ENCODE assay signal across 19 cellular contexts in the genomic region with DNA sequence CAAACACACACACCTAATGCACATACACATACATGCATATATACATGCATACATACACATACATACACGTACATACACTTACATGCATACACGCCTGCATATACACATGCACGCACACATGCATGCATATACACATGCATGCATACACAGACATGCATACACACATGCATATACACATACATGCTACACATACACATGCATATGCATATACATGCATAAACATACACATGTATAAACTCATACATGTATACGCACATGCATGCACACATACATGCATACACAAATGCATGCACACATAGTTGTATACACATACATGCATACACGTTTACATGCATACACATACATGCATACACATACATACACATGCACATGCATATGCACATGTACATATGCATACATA. TPM values are rescaled to one million over a fixed set of nuclear protein-coding genes. Genes with fewer than 3 reads are reported as not detected.
DNase-seq lines count a peak whose midpoint lies in the region; ATAC-seq, FAIRE-seq and TF ChIP-seq lines count a peak whose summit lies in the region.
"Had no signal": no experiment of that assay in that cellular context is flagged by ENCODE, and none has a peak within 500 bp of the region (broad histone marks: within the 10 kb centered on the region; RNA-seq: fewer than 3 reads in every experiment).

No MANE protein-coding gene starts in this region.

- BruUV-seq in HepG2 (replicated peaks; lab: Mats Ljungman, UMichigan): no TSS peak

- TF ChIP-seq CTCF in HepG2 (CRISPR knock-in tag; IDR thresholded peaks at IDR 0.05) (no peak), right lobe of liver (IDR thresholded peaks at IDR 0.05) (no peak), endodermal cell (conservative IDR thresholded peaks at IDR 0.05) (no peak)

- no peaks in the 10 kb centered on the region for H3K27me3 ChIP-seq in HepG2 (ENCODE audit: control insufficient read depth in 1 of 2, insufficient read depth in 2 of 2, low read length in 2 of 2)
- H3K27me3 ChIP-seq in right lobe of liver: no peaks in the 10 kb centered on the region
- H3K27me3 ChIP-seq in endodermal cell (ENCODE audit: control insufficient read depth, insufficient read depth, low read length, poor library complexity, severe bottlenecking): no peaks in the 10 kb centered on the region
- H3K27me3 ChIP-seq: BLaER1 had no signal

- H3K27me3 Mint-ChIP-seq in endodermal cell (ENCODE audit: insufficient read depth): peaks cover 4% of the 10 kb centered on the region
- H3K27me3 Mint-ChIP-seq: CD4-positive, alpha-beta memory T cell had no signal

- intact Hi-C loops in HepG2 (cut with micrococcal nuclease; ENCODE audit: unreplicated experiment): no loop called here
- intact Hi-C loops in right lobe of liver (cut with DNase I): no loop called here

- no peak overlapping the region for H3K4me3 ChIP-seq in HepG2 (replicated peaks in 1 of 3; ENCODE audit: insufficient read depth in 1 of 3, low read depth in 2 of 3, low read length in 3 of 3)
- H3K4me3 ChIP-seq in right lobe of liver: no peak overlapping the region
- H3K4me3 ChIP-seq in endodermal cell (ENCODE audit: low read length): no peak overlapping the region
- H3K4me3 ChIP-seq: BLaER1, HAP-1 had no signal

- peaks cover 1% of the 10 kb centered on the region for H3K4me1 Mint-ChIP-seq in endodermal cell

- H3K27ac Mint-ChIP-seq in endodermal cell: no peak overlapping the region
- H3K27ac Mint-ChIP-seq: CD4-positive, alpha-beta memory T cell had no signal

- no peaks in the 10 kb centered on the region for H4K20me1 ChIP-seq in HepG2 (ENCODE audit: insufficient read depth, low read length)
- H4K20me1 ChIP-seq: BLaER1 had no signal

- no peak overlapping the region for H3K4me3 Mint-ChIP-seq in endodermal cell
- H3K4me3 Mint-ChIP-seq: CD14-positive monocyte; CD4-positive, alpha-beta memory T cell had no signal

- H3K9me3 ChIP-seq in HepG2 (ENCODE audit: low read length): no peaks in the 10 kb centered on the region
- H3K9me3 ChIP-seq in right lobe of liver: no peaks in the 10 kb centered on the region
- H3K9me3 ChIP-seq in endodermal cell (ENCODE audit: control insufficient read depth, low read length): no peaks in the 10 kb centered on the region
- H3K9me3 ChIP-seq: BLaER1, HAP-1 had no signal

- H3K36me3 Mint-ChIP-seq in endodermal cell (ENCODE audit: low read depth): no peaks in the 10 kb centered on the region
- H3K36me3 Mint-ChIP-seq: CD4-positive, alpha-beta memory T cell had no signal

- H3K27ac ChIP-seq in HepG2 (ENCODE audit: extremely low read length, insufficient read depth, low read length) (no peak overlapping the region), right lobe of liver (no peak overlapping the region), endodermal cell (ENCODE audit: low read depth, low read length) (no peak overlapping the region)
- H3K27ac ChIP-seq: 22Rv1, BLaER1 had no signal

- 82% methylated on average over 5 of the region's 5 CpGs for WGBS in HepG2 (ENCODE audit: low lambda C conversion rate)
- 33% methylated on average over 3 of the region's 5 CpGs for WGBS in right lobe of liver (ENCODE audit: insufficient coverage, low coverage, low lambda C conversion rate, missing lambda C conversion rate)
- 51 to 57% methylated on average over 5 of the region's 5 CpGs for WGBS in endodermal cell (ENCODE audit: insufficient coverage in 1 of 2, insufficient read length in 1 of 2), 2 experiments

- TF ChIP-seq RAD21 in HepG2 (CRISPR knock-in tag; IDR thresholded peaks at IDR 0.05): no peak

- DNase-seq in HepG2 (ENCODE audit: low spot score): no peak
- no peak for DNase-seq in right lobe of liver
- no peak for DNase-seq in urothelium cell line (ENCODE audit: low spot score)
- DNase-seq in endodermal cell: no peak
- DNase-seq: CD4-positive, alpha-beta memory T cell; DMS153; DMS79; GDM1; GOT3; IMR-90; KBM-7 had no signal

- no peaks in the 10 kb centered on the region for H3K79me2 ChIP-seq in HepG2 (ENCODE audit: insufficient read depth, low read length)

- H3K9ac ChIP-seq in HepG2 (ENCODE audit: insufficient read depth, low read depth, low read length) (no peak overlapping the region), endodermal cell (ENCODE audit: extremely low read depth, low read length, poor library complexity, severe bottlenecking) (no peak overlapping the region)
- H3K9ac ChIP-seq: BLaER1 had no signal

- in situ Hi-C loops in HepG2 (cut with HindIII; ENCODE audit: extremely low pct_ligation_motif_present, low pct_unique_long_range_greater_than_20kb): no loop called here

- TF ChIP-seq POLR2A in HepG2 (IDR thresholded peaks at IDR 0.05; ENCODE audit: insufficient read depth in 1 of 2, low read depth in 2 of 2, low read length in 2 of 2): no peak
- TF ChIP-seq POLR2A in right lobe of liver (IDR thresholded peaks at IDR 0.05): no peak

- H3K36me3 ChIP-seq in HepG2 (replicated peaks in 1 of 2; ENCODE audit: control insufficient read depth in 1 of 2, insufficient read depth in 2 of 2, low read length in 2 of 2) (no peaks in the 10 kb centered on the region), right lobe of liver (no peaks in the 10 kb centered on the region), endodermal cell (ENCODE audit: control insufficient read depth, insufficient read depth, low read length) (no peaks in the 10 kb centered on the region)
- H3K36me3 ChIP-seq: BLaER1, HAP-1 had no signal

- POLR2A ChIA-PET in HepG2 (lab: Yijun Ruan, JAX): no interaction called here

- CTCF ChIA-PET in HepG2 (lab: Yijun Ruan, JAX; ENCODE audit: low intra/inter-chr PET ratio, low total read pairs): no interaction called here

- no peak for TF ChIP-seq EP300 in HepG2 (IDR thresholded peaks at IDR 0.05; ENCODE audit: low read depth in 2 of 2, low read length in 2 of 2)
- TF ChIP-seq EP300 in HepG2 (CRISPR knock-in tag; IDR thresholded peaks at IDR 0.05; ENCODE audit: borderline replicate concordance): no peak

- ATAC-seq in HepG2 (no peak), right lobe of liver (no peak)

- no peaks in the 10 kb centered on the region for H3K9me3 Mint-ChIP-seq in endodermal cell
- H3K9me3 Mint-ChIP-seq: CD4-positive, alpha-beta memory T cell had no signal

- no peak overlapping the region for H2AFZ ChIP-seq in HepG2 (ENCODE audit: low read length)

- no peak overlapping the region for H3K4me2 ChIP-seq in HepG2 (ENCODE audit: low read depth, low read length)
- H3K4me2 ChIP-seq: BLaER1 had no signal

- H3K4me1 ChIP-seq in HepG2 (ENCODE audit: insufficient read depth, low read length): peaks cover 29% of the 10 kb centered on the region
- H3K4me1 ChIP-seq in right lobe of liver: no peaks in the 10 kb centered on the region
- no peaks in the 10 kb centered on the region for H3K4me1 ChIP-seq in endodermal cell (ENCODE audit: control insufficient read depth, insufficient read depth, low read length)
- H3K4me1 ChIP-seq: HAP-1 had no signal

- FAIRE-seq in HepG2 (lab: Jason Lieb, UNC) (no peak), urothelium cell line (lab: Jason Lieb, UNC) (peak; percentile 97)

RNA-seq across cellular contexts. Expression of gene RMI2, which starts 23.6 kb away (rescaled TPM):
- total RNA-seq in HepG2 (2016; rRNA removed; fragmentation: Illumina TruSeq; extraction: Trizol) (55.7 and 65.3 TPM in 2 replicates), right lobe of liver (1 to 10 TPM in 3 of 6 experiments, under 1 TPM in 3; 0.37 to 2.9 (median 1.0) TPM), endodermal cell (10 to 100 TPM; 55.2 to 62.3 TPM)
- 8.6 and 11.0 TPM in 2 replicates for total RNA-seq in HepG2 (2016; cell fraction: cytosol; rRNA removed; fragmentation: Illumina TruSeq; extraction: Trizol; ENCODE audit: low read depth)
- 51.5 and 55.7 TPM in 2 replicates for total RNA-seq in HepG2 (2016; cell fraction: insoluble cytoplasmic fraction; rRNA removed; fragmentation: Illumina TruSeq; extraction: Trizol)
- 28.4 and 29.3 TPM in 2 replicates for total RNA-seq in HepG2 (2016; cell fraction: membrane; rRNA removed; fragmentation: Illumina TruSeq; extraction: Trizol)
- total RNA-seq in HepG2 (2016; cell fraction: nucleus; rRNA removed; fragmentation: Illumina TruSeq; extraction: Trizol): 23.6 and 25.7 TPM in 2 replicates
- polyA plus RNA-seq in HepG2 (2011; rRNA removed): 15.3 and 24.5 TPM in 2 replicates
- polyA plus RNA-seq in HepG2 (2011; cell fraction: cytosol; rRNA removed): 18.8 and 22.1 TPM in 2 replicates
- polyA plus RNA-seq in HepG2 (2011; cell fraction: nucleus; rRNA removed): 10.4 and 11.9 TPM in 2 replicates
- polyA plus RNA-seq in HepG2 (2012): 19.5 and 50.3 TPM in 2 replicates
- 10.8 and 11.1 TPM in 2 replicates for polyA plus RNA-seq in HepG2 (2016; cell fraction: cytosol; fragmentation: Illumina TruSeq; extraction: Trizol; ENCODE audit: low read depth)
- 90.6 and 102 TPM in 2 replicates for polyA plus RNA-seq in HepG2 (2016; cell fraction: insoluble cytoplasmic fraction; fragmentation: Illumina TruSeq; extraction: Trizol; ENCODE audit: low read depth)
- 27.3 and 29.2 TPM in 2 replicates for polyA plus RNA-seq in HepG2 (2016; cell fraction: membrane; fragmentation: Illumina TruSeq; extraction: Trizol; ENCODE audit: low read depth)
- 54.0 and 54.7 TPM in 2 replicates for polyA plus RNA-seq in HepG2 (2016; cell fraction: nucleus; fragmentation: Illumina TruSeq; extraction: Trizol; ENCODE audit: insufficient read depth, low read depth)
- polyA minus RNA-seq in HepG2 (2011; rRNA and poly(A)+ RNA removed; ENCODE audit: low replicate concordance): 9.1 and 22.0 TPM in 2 replicates
- 12.6 and 15.4 TPM in 2 replicates for polyA minus RNA-seq in HepG2 (2011; cell fraction: cytosol; rRNA and poly(A)+ RNA removed)
- polyA minus RNA-seq in HepG2 (2011; cell fraction: nucleus; rRNA and poly(A)+ RNA removed): 8.4 and 8.7 TPM in 2 replicates
- polyA plus RNA-seq in endodermal cell (2013, experiment 1 of 2): 48.6 TPM
- 43.6 TPM for polyA plus RNA-seq in endodermal cell (2013, experiment 2 of 2)

RNA-seq across cellular contexts. Expression of gene PRM1, which starts 40.5 kb away (rescaled TPM):
- not detected in 2 replicates for total RNA-seq in HepG2 (2016; rRNA removed; fragmentation: Illumina TruSeq; extraction: Trizol)
- total RNA-seq in HepG2 (2016; cell fraction: cytosol; rRNA removed; fragmentation: Illumina TruSeq; extraction: Trizol; ENCODE audit: low read depth): not detected in 2 replicates
- not detected in 2 replicates for total RNA-seq in HepG2 (2016; cell fraction: insoluble cytoplasmic fraction; rRNA removed; fragmentation: Illumina TruSeq; extraction: Trizol)
- total RNA-seq in HepG2 (2016; cell fraction: membrane; rRNA removed; fragmentation: Illumina TruSeq; extraction: Trizol): not detected in 2 replicates
- total RNA-seq in HepG2 (2016; cell fraction: nucleus; rRNA removed; fragmentation: Illumina TruSeq; extraction: Trizol): not detected in 2 replicates
- polyA plus RNA-seq in HepG2 (2011; rRNA removed): not detected in 2 replicates
- polyA plus RNA-seq in HepG2 (2011; cell fraction: cytosol; rRNA removed): 0.44 TPM in 1 of 2 replicates, not detected in the other
- polyA plus RNA-seq in HepG2 (2011; cell fraction: nucleus; rRNA removed): not detected in 2 replicates
- not detected in 2 replicates for polyA plus RNA-seq in HepG2 (2012)
- not detected in 2 replicates for polyA plus RNA-seq in HepG2 (2016; cell fraction: cytosol; fragmentation: Illumina TruSeq; extraction: Trizol; ENCODE audit: low read depth)
- polyA plus RNA-seq in HepG2 (2016; cell fraction: insoluble cytoplasmic fraction; fragmentation: Illumina TruSeq; extraction: Trizol; ENCODE audit: low read depth): not detected in 2 replicates
- polyA plus RNA-seq in HepG2 (2016; cell fraction: membrane; fragmentation: Illumina TruSeq; extraction: Trizol; ENCODE audit: low read depth): not detected in 2 replicates
- not detected in 2 replicates for polyA plus RNA-seq in HepG2 (2016; cell fraction: nucleus; fragmentation: Illumina TruSeq; extraction: Trizol; ENCODE audit: insufficient read depth, low read depth)
- not detected in 2 replicates for polyA minus RNA-seq in HepG2 (2011; rRNA and poly(A)+ RNA removed; ENCODE audit: low replicate concordance)
- not detected in 2 replicates for polyA minus RNA-seq in HepG2 (2011; cell fraction: cytosol; rRNA and poly(A)+ RNA removed)
- not detected in 2 replicates for polyA minus RNA-seq in HepG2 (2011; cell fraction: nucleus; rRNA and poly(A)+ RNA removed)
- total RNA-seq in right lobe of liver: not detected
- not detected for total RNA-seq in endodermal cell
- not detected for polyA plus RNA-seq in endodermal cell (2013, experiment 1 of 2)
- polyA plus RNA-seq in endodermal cell (2013, experiment 2 of 2): not detected
- total RNA-seq: A673; CD4-positive, alpha-beta memory T cell; Daoy; HT-29; IMR-90 had no signal
- polyA plus RNA-seq: AG04450; CD14-positive monocyte; CD4-positive, alpha-beta memory T cell; IMR-90 had no signal

RNA-seq across cellular contexts. Expression of gene PRM2, which starts 45.4 kb away (rescaled TPM):
- total RNA-seq in HepG2 (2016; rRNA removed; fragmentation: Illumina TruSeq; extraction: Trizol) (not detected in 2 replicates), right lobe of liver (not detected), endodermal cell (not detected)
- 0.61 TPM in 1 of 2 replicates, not detected in the other for total RNA-seq in HepG2 (2016; cell fraction: cytosol; rRNA removed; fragmentation: Illumina TruSeq; extraction: Trizol; ENCODE audit: low read depth)
- not detected in 2 replicates for total RNA-seq in HepG2 (2016; cell fraction: insoluble cytoplasmic fraction; rRNA removed; fragmentation: Illumina TruSeq; extraction: Trizol)
- total RNA-seq in HepG2 (2016; cell fraction: membrane; rRNA removed; fragmentation: Illumina TruSeq; extraction: Trizol): 0.28 and 0.52 TPM in 2 replicates
- not detected in 2 replicates for total RNA-seq in HepG2 (2016; cell fraction: nucleus; rRNA removed; fragmentation: Illumina TruSeq; extraction: Trizol)
- 0.54 TPM in 1 of 2 replicates, not detected in the other for polyA plus RNA-seq in HepG2 (2011; rRNA removed)
- polyA plus RNA-seq in HepG2 (2011; cell fraction: cytosol; rRNA removed): 0.19 and 0.26 TPM in 2 replicates
- polyA plus RNA-seq in HepG2 (2011; cell fraction: nucleus; rRNA removed): not detected in 2 replicates
- polyA plus RNA-seq in HepG2 (2012): not detected in 2 replicates
- 1.6 and 2.0 TPM in 2 replicates for polyA plus RNA-seq in HepG2 (2016; cell fraction: cytosol; fragmentation: Illumina TruSeq; extraction: Trizol; ENCODE audit: low read depth)
- polyA plus RNA-seq in HepG2 (2016; cell fraction: insoluble cytoplasmic fraction; fragmentation: Illumina TruSeq; extraction: Trizol; ENCODE audit: low read depth): 0.56 TPM in 1 of 2 replicates, not detected in the other
- 0.55 and 0.73 TPM in 2 replicates for polyA plus RNA-seq in HepG2 (2016; cell fraction: membrane; fragmentation: Illumina TruSeq; extraction: Trizol; ENCODE audit: low read depth)
- not detected in 2 replicates for polyA plus RNA-seq in HepG2 (2016; cell fraction: nucleus; fragmentation: Illumina TruSeq; extraction: Trizol; ENCODE audit: insufficient read depth, low read depth)
- not detected in 2 replicates for polyA minus RNA-seq in HepG2 (2011; rRNA and poly(A)+ RNA removed; ENCODE audit: low replicate concordance)
- polyA minus RNA-seq in HepG2 (2011; cell fraction: cytosol; rRNA and poly(A)+ RNA removed): not detected in 2 replicates
- not detected in 2 replicates for polyA minus RNA-seq in HepG2 (2011; cell fraction: nucleus; rRNA and poly(A)+ RNA removed)
- not detected for polyA plus RNA-seq in endodermal cell (2013, experiment 1 of 2)
- polyA plus RNA-seq in endodermal cell (2013, experiment 2 of 2): not detected
- total RNA-seq: A673; CD4-positive, alpha-beta memory T cell; Daoy; HT-29; IMR-90 had no signal
- polyA plus RNA-seq: AG04450; CD14-positive monocyte; CD4-positive, alpha-beta memory T cell; IMR-90 had no signal

RNA-seq across cellular contexts. Expression of gene PRM3, which starts 48.2 kb away (rescaled TPM):
- total RNA-seq in HepG2 (2016; rRNA removed; fragmentation: Illumina TruSeq; extraction: Trizol) (not detected in 2 replicates), right lobe of liver (not detected), endodermal cell (not detected)
- total RNA-seq in HepG2 (2016; cell fraction: cytosol; rRNA removed; fragmentation: Illumina TruSeq; extraction: Trizol; ENCODE audit: low read depth): not detected in 2 replicates
- not detected in 2 replicates for total RNA-seq in HepG2 (2016; cell fraction: insoluble cytoplasmic fraction; rRNA removed; fragmentation: Illumina TruSeq; extraction: Trizol)
- total RNA-seq in HepG2 (2016; cell fraction: membrane; rRNA removed; fragmentation: Illumina TruSeq; extraction: Trizol): not detected in 2 replicates
- total RNA-seq in HepG2 (2016; cell fraction: nucleus; rRNA removed; fragmentation: Illumina TruSeq; extraction: Trizol): not detected in 2 replicates
- polyA plus RNA-seq in HepG2 (2011; rRNA removed): not detected in 2 replicates
- polyA plus RNA-seq in HepG2 (2011; cell fraction: cytosol; rRNA removed): not detected in 2 replicates
- polyA plus RNA-seq in HepG2 (2011; cell fraction: nucleus; rRNA removed): not detected in 2 replicates
- polyA plus RNA-seq in HepG2 (2012): not detected in 2 replicates
- polyA plus RNA-seq in HepG2 (2016; cell fraction: cytosol; fragmentation: Illumina TruSeq; extraction: Trizol; ENCODE audit: low read depth): not detected in 2 replicates
- polyA plus RNA-seq in HepG2 (2016; cell fraction: insoluble cytoplasmic fraction; fragmentation: Illumina TruSeq; extraction: Trizol; ENCODE audit: low read depth): not detected in 2 replicates
- not detected in 2 replicates for polyA plus RNA-seq in HepG2 (2016; cell fraction: membrane; fragmentation: Illumina TruSeq; extraction: Trizol; ENCODE audit: low read depth)
- polyA plus RNA-seq in HepG2 (2016; cell fraction: nucleus; fragmentation: Illumina TruSeq; extraction: Trizol; ENCODE audit: insufficient read depth, low read depth): not detected in 2 replicates
- polyA minus RNA-seq in HepG2 (2011; rRNA and poly(A)+ RNA removed; ENCODE audit: low replicate concordance): not detected in 2 replicates
- not detected in 2 replicates for polyA minus RNA-seq in HepG2 (2011; cell fraction: cytosol; rRNA and poly(A)+ RNA removed)
- polyA minus RNA-seq in HepG2 (2011; cell fraction: nucleus; rRNA and poly(A)+ RNA removed): 2.8 TPM in 1 of 2 replicates, not detected in the other
- not detected for polyA plus RNA-seq in endodermal cell (2013, experiment 1 of 2)
- polyA plus RNA-seq in endodermal cell (2013, experiment 2 of 2): not detected
- total RNA-seq: A673; CD4-positive, alpha-beta memory T cell; Daoy; HT-29; IMR-90 had no signal
- polyA plus RNA-seq: AG04450; CD14-positive monocyte; CD4-positive, alpha-beta memory T cell; IMR-90 had no signal

RNA-seq across cellular contexts. Expression of gene TNP2, which starts 52.5 kb away (rescaled TPM):
- total RNA-seq in HepG2 (2016; rRNA removed; fragmentation: Illumina TruSeq; extraction: Trizol) (not detected in 2 replicates), right lobe of liver (not detected), endodermal cell (not detected)
- not detected in 2 replicates for total RNA-seq in HepG2 (2016; cell fraction: cytosol; rRNA removed; fragmentation: Illumina TruSeq; extraction: Trizol; ENCODE audit: low read depth)
- total RNA-seq in HepG2 (2016; cell fraction: insoluble cytoplasmic fraction; rRNA removed; fragmentation: Illumina TruSeq; extraction: Trizol): not detected in 2 replicates
- not detected in 2 replicates for total RNA-seq in HepG2 (2016; cell fraction: membrane; rRNA removed; fragmentation: Illumina TruSeq; extraction: Trizol)
- total RNA-seq in HepG2 (2016; cell fraction: nucleus; rRNA removed; fragmentation: Illumina TruSeq; extraction: Trizol): not detected in 2 replicates
- not detected in 2 replicates for polyA plus RNA-seq in HepG2 (2011; rRNA removed)
- polyA plus RNA-seq in HepG2 (2011; cell fraction: cytosol; rRNA removed): not detected in 2 replicates
- polyA plus RNA-seq in HepG2 (2011; cell fraction: nucleus; rRNA removed): not detected in 2 replicates
- polyA plus RNA-seq in HepG2 (2012): not detected in 2 replicates
- not detected in 2 replicates for polyA plus RNA-seq in HepG2 (2016; cell fraction: cytosol; fragmentation: Illumina TruSeq; extraction: Trizol; ENCODE audit: low read depth)
- polyA plus RNA-seq in HepG2 (2016; cell fraction: insoluble cytoplasmic fraction; fragmentation: Illumina TruSeq; extraction: Trizol; ENCODE audit: low read depth): not detected in 2 replicates
- not detected in 2 replicates for polyA plus RNA-seq in HepG2 (2016; cell fraction: membrane; fragmentation: Illumina TruSeq; extraction: Trizol; ENCODE audit: low read depth)
- not detected in 2 replicates for polyA plus RNA-seq in HepG2 (2016; cell fraction: nucleus; fragmentation: Illumina TruSeq; extraction: Trizol; ENCODE audit: insufficient read depth, low read depth)
- polyA minus RNA-seq in HepG2 (2011; rRNA and poly(A)+ RNA removed; ENCODE audit: low replicate concordance): not detected in 2 replicates
- polyA minus RNA-seq in HepG2 (2011; cell fraction: cytosol; rRNA and poly(A)+ RNA removed): not detected in 2 replicates
- not detected in 2 replicates for polyA minus RNA-seq in HepG2 (2011; cell fraction: nucleus; rRNA and poly(A)+ RNA removed)
- not detected for polyA plus RNA-seq in endodermal cell (2013, experiment 1 of 2)
- not detected for polyA plus RNA-seq in endodermal cell (2013, experiment 2 of 2)
- total RNA-seq: A673; CD4-positive, alpha-beta memory T cell; Daoy; HT-29; IMR-90 had no signal
- polyA plus RNA-seq: AG04450; CD14-positive monocyte; CD4-positive, alpha-beta memory T cell; IMR-90 had no signal
